In the genomic region with DNA sequence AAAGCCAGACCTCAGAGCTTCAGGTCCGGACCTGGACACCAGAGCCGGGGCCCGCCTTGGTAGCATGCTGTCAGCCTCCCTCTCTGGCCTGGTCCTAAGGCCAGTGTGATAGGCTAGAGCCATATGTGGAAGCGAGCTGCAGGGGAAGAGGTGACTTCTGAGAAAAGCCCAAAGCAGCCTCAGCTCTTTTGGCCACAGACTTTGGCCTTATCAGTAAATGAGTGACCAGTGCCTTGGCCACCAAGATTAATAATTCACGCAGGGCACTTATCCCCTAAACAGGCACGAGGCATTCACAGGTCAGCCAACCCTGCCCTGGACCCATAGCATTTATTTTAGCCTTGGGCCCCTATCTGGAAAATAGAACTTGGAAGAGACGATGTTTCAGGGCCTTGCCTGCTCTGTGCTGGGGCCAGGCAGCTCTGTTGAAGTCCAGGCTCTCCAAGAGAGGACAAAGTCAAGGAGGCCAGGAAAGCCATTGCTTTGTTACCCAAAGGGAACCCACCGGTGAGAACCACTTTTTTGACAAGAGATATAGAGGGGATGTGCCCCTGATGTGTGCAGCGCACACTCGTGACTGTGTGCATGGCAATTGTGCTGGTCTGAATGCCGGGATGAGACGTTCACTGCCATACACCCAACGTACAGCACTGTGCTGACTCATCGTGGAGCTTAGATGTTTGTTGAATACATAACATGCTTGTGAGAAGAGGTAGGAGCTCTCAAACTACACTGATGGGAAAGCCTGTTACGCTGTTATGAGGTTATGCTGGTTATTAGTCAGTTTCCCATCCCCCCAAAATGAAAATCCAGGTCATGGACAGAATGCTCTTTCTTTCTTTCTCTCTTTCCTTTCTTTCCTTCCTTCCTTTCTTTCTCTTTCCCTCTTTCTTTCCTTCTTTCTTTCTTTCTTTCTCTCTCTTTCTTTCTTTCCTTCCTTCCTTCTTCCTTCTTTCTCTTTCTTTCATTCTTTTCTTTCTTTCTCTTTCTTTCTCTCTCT, we compare ENCODE assay signal across 8 cellular contexts. TPM values are rescaled to one million over a fixed set of nuclear protein-coding genes. Genes with fewer than 3 reads are reported as not detected.
DNase-seq lines count a peak whose midpoint lies in the region; ATAC-seq lines count a peak whose summit lies in the region.
"Had no signal": no experiment of that assay in that cellular context is flagged by ENCODE, and none has a peak within 500 bp of the region (broad histone marks: within the 10 kb centered on the region; RNA-seq: fewer than 3 reads in every experiment).

No MANE protein-coding gene starts in this region.

- H3K27ac Mint-ChIP-seq in naive thymus-derived CD8-positive, alpha-beta T cell, result peak overlapping the region in 7 of 10 donors; percentile 27 to 91 (median 38)

- no peaks in the 10 kb centered on the region for H3K27me3 Mint-ChIP-seq in naive thymus-derived CD8-positive, alpha-beta T cell

- H3K4me1 Mint-ChIP-seq in naive thymus-derived CD8-positive, alpha-beta T cell, result peaks cover 24 to 67% (median 46%) of the 10 kb centered on the region in 4 donors

- peak overlapping the region in 1 of 10 donors; percentile 6 for H3K4me3 Mint-ChIP-seq in naive thymus-derived CD8-positive, alpha-beta T cell

- peak; percentile 37 for DNase-seq in activated naive CD4-positive, alpha-beta T cell treated with anti-CD3 and anti-CD28 coated beads, Interleukin-2, amount 50 U/mL, for 16 hours
- DNase-seq in naive thymus-derived CD8-positive, alpha-beta T cell, result no peak
- no peak for DNase-seq in RPMI8226
- DNase-seq in DMS79 (lab: John Stamatoyannopoulos, UW), result no peak

- POLR2A ChIA-PET in naive thymus-derived CD8-positive, alpha-beta T cell (lab: Charles Lee), result interaction anchor here (0.6 to 2.0 kb wide), 10 partner anchors 9 to 98 kb away, joined by 3 to 14 read pairs (median 5); a partner anchor contains a TSS

- H3K36me3 Mint-ChIP-seq in naive thymus-derived CD8-positive, alpha-beta T cell, result peaks cover 0 to 1% (median 0%) of the 10 kb centered on the region in 3 donors

- no peaks in the 10 kb centered on the region for H3K9me3 Mint-ChIP-seq in naive thymus-derived CD8-positive, alpha-beta T cell

- peak; percentile 73 for ATAC-seq in GM18907 (IDR thresholded peaks at IDR 0.05; ENCODE audit: unreplicated experiment)
- peak; percentile 62 for ATAC-seq in HG03280 (IDR thresholded peaks at IDR 0.05; ENCODE audit: unreplicated experiment)
- ATAC-seq in naive thymus-derived CD8-positive, alpha-beta T cell, result no peak
- no peak for ATAC-seq in GM18502 (IDR thresholded peaks at IDR 0.05; ENCODE audit: poor library complexity, unreplicated experiment)

RNA-seq across cellular contexts. Expression of a gene that starts 5.0 kb away (rescaled TPM):
- total RNA-seq in naive thymus-derived CD8-positive, alpha-beta T cell, result under 1 TPM; 0.16 to 0.25 TPM
- polyA plus RNA-seq in naive thymus-derived CD8-positive, alpha-beta T cell, result not detected

RNA-seq across cellular contexts. Expression of a gene that starts 21.3 kb away (rescaled TPM):
- not detected for total RNA-seq in naive thymus-derived CD8-positive, alpha-beta T cell
- not detected for polyA plus RNA-seq in naive thymus-derived CD8-positive, alpha-beta T cell
- total RNA-seq: SK-MEL-5 had no signal

RNA-seq across cellular contexts. Expression of a gene that starts 21.5 kb away (rescaled TPM):
- 100 to 1,000 TPM; 117 to 122 TPM for total RNA-seq in naive thymus-derived CD8-positive, alpha-beta T cell
- polyA plus RNA-seq in naive thymus-derived CD8-positive, alpha-beta T cell, result 10 to 100 TPM; 40.9 to 89.3 (median 45.9) TPM

RNA-seq across cellular contexts. Expression of a gene that starts 27.7 kb away (rescaled TPM):
- 10 to 100 TPM; 77.1 to 89.0 TPM for total RNA-seq in naive thymus-derived CD8-positive, alpha-beta T cell
- polyA plus RNA-seq in naive thymus-derived CD8-positive, alpha-beta T cell, result 100 to 1,000 TPM; 212 to 243 (median 242) TPM

RNA-seq across cellular contexts. Expression of a gene that starts 30.2 kb away (rescaled TPM):
- total RNA-seq in naive thymus-derived CD8-positive, alpha-beta T cell, result not detected
- polyA plus RNA-seq in naive thymus-derived CD8-positive, alpha-beta T cell, result under 1 TPM; 0.21 to 0.26 (median 0.25) TPM

Comparison
In these comparisons a context has a peak if more than half of its experiments do, and no peak if none do; other contexts are left out.
1. ATAC-seq: peak in GM18907 (single experiment) and HG03280 (single experiment); none in naive thymus-derived CD8-positive, alpha-beta T cell (0 of 2) and GM18502 (single experiment).